8 cellular contexts compared by ENCODE assay signal in genomic region chr15:39919396-39919739, GRCh38. TPM values are rescaled to one million over a fixed set of nuclear protein-coding genes. Genes with fewer than 3 reads are reported as not detected.
A peak's percentile ranks its signal among the peaks of the same experiment; 100 is the strongest.
DNase-seq lines count a peak whose midpoint lies in the region; ATAC-seq and TF ChIP-seq lines count a peak whose summit lies in the region.

No MANE protein-coding gene starts in this region.

- H3K4me1 Mint-ChIP-seq in activated CD4-positive, alpha-beta memory T cell treated with anti-CD3 and anti-CD28 coated beads, Interleukin-2, amount 10 ng/mL, durations not matched to agents 7 days and 5 days, result peaks cover 16% of the 10 kb centered on the region

- peaks cover 7% of the 10 kb centered on the region for H3K36me3 Mint-ChIP-seq in activated CD4-positive, alpha-beta memory T cell treated with anti-CD3 and anti-CD28 coated beads, Interleukin-2, amount 10 ng/mL, durations not matched to agents 7 days and 5 days (ENCODE audit: low read depth)

- H3K36me3 ChIP-seq in HCT116 (ENCODE audit: control insufficient read depth in 1 of 2, insufficient read depth in 2 of 2, low read length in 2 of 2) (no peaks in the 10 kb centered on the region), skeletal muscle satellite cell (ENCODE audit: insufficient read depth, low read length) (peaks cover 4% of the 10 kb centered on the region)

- no peaks in the 10 kb centered on the region for H3K9me3 Mint-ChIP-seq in activated CD4-positive, alpha-beta memory T cell treated with anti-CD3 and anti-CD28 coated beads, Interleukin-2, amount 10 ng/mL, durations not matched to agents 7 days and 5 days

- no peak for DNase-seq in HCT116 (ENCODE audit: low read depth, low spot score)
- DNase-seq in activated CD4-positive, alpha-beta memory T cell treated with anti-CD3 and anti-CD28 coated beads, Interleukin-2, amount 10 ng/mL, durations not matched to agents 7 days and 5 days, result no peak

- H3K4me2 ChIP-seq in HCT116 (ENCODE audit: low read length), result peak overlapping the region; percentile 84
- peak overlapping the region; percentile 99 for H3K4me2 ChIP-seq in skeletal muscle satellite cell (ENCODE audit: low read length)

- no TSS peak for BruUV-seq in HCT116 (replicated peaks; lab: Mats Ljungman, UMichigan)

- intact Hi-C loops in HCT116 (cut with micrococcal nuclease), result no loop called here

- peak overlapping the region; percentile 41 for H3K4me3 Mint-ChIP-seq in activated CD4-positive, alpha-beta memory T cell treated with anti-CD3 and anti-CD28 coated beads, Interleukin-2, amount 10 ng/mL, durations not matched to agents 7 days and 5 days

- H3K27ac ChIP-seq in HCT116 (ENCODE audit: low read depth, low read length), result no peak overlapping the region; the same call in 1 of the 2 replicates

- POLR2A ChIA-PET in HCT116 (lab: Charles Lee), result interaction anchor here (1.4 kb wide), 1 partner anchor 14 kb away, joined by 5 read pairs; the partner anchor contains the start of gene EIF2AK4
- POLR2A ChIA-PET in activated CD4-positive, alpha-beta memory T cell treated with anti-CD3 and anti-CD28 coated beads, Interleukin-2, amount 10 ng/mL, durations not matched to agents 7 days and 5 days (lab: Charles Lee), result no interaction called here

- no peaks in the 10 kb centered on the region for H3K9me2 ChIP-seq in HCT116 (ENCODE audit: insufficient read depth)

- no peak for TF ChIP-seq POLR2A in HCT116 (IDR thresholded peaks at IDR 0.05; ENCODE audit: borderline replicate concordance, extremely low read depth, insufficient read depth, insufficient read length)

- H3K27me3 Mint-ChIP-seq in activated CD4-positive, alpha-beta memory T cell treated with anti-CD3 and anti-CD28 coated beads, Interleukin-2, amount 10 ng/mL, durations not matched to agents 7 days and 5 days, result peaks cover 40% of the 10 kb centered on the region

- no peak overlapping the region for H3K9ac ChIP-seq in HCT116 (ENCODE audit: low read length)
- peak overlapping the region; percentile 95 for H3K9ac ChIP-seq in skeletal muscle satellite cell (ENCODE audit: low read depth, low read length)

- peak overlapping the region; percentile 38 to 55; a peak in 3 of 4 replicates for H3K4me3 ChIP-seq in HCT116 (replicated peaks in 1 of 2; ENCODE audit: low read depth in 1 of 2, low read length in 2 of 2)
- H3K4me3 ChIP-seq in iPS-11a (ENCODE audit: low read depth, low read length), result peak overlapping the region; percentile 85
- peak overlapping the region; percentile 90 for H3K4me3 ChIP-seq in skeletal muscle satellite cell (ENCODE audit: low read length)

- CTCF ChIA-PET in HCT116 (lab: Charles Lee), result no interaction called here
- CTCF ChIA-PET in activated CD4-positive, alpha-beta memory T cell treated with anti-CD3 and anti-CD28 coated beads, Interleukin-2, amount 10 ng/mL, durations not matched to agents 7 days and 5 days (lab: Charles Lee), result no interaction called here

- ATAC-seq in HCT116, result no peak
- no peak for ATAC-seq in HG02798 (IDR thresholded peaks at IDR 0.05; ENCODE audit: poor library complexity, unreplicated experiment)
- ATAC-seq in HG02885 (IDR thresholded peaks at IDR 0.05; ENCODE audit: poor library complexity, unreplicated experiment), result no peak
- no peak for ATAC-seq in GM18870 (IDR thresholded peaks at IDR 0.05; ENCODE audit: unreplicated experiment)
- no peak for ATAC-seq in HG02884 (IDR thresholded peaks at IDR 0.05; ENCODE audit: unreplicated experiment)

- H3K27ac Mint-ChIP-seq in activated CD4-positive, alpha-beta memory T cell treated with anti-CD3 and anti-CD28 coated beads, Interleukin-2, amount 10 ng/mL, durations not matched to agents 7 days and 5 days, result no peak overlapping the region

- RAD21 ChIA-PET in HCT116 (lab: Charles Lee; ENCODE audit: low non-redundant PET in 1 of 2, low total read pairs in 2 of 2, uncharacterized antibody in 2 of 2, unreplicated experiment in 2 of 2), result no interaction called here

- H3K4me1 ChIP-seq in HCT116 (ENCODE audit: control insufficient read depth in 1 of 2, insufficient read depth in 2 of 2, low read length in 2 of 2) (peaks cover 6 to 23% of the 10 kb centered on the region in 2 experiments; a peak in 3 of 4 replicates), skeletal muscle satellite cell (ENCODE audit: control insufficient read depth, insufficient read depth, low read length) (peaks cover 27% of the 10 kb centered on the region)

- H3K9me3 ChIP-seq in HCT116 (ENCODE audit: control insufficient read depth in 1 of 2, insufficient read depth in 1 of 2, low read depth in 1 of 2, low read length in 2 of 2), result no peaks in the 10 kb centered on the region
- no peaks in the 10 kb centered on the region for H3K9me3 ChIP-seq in skeletal muscle satellite cell (replicated peaks; ENCODE audit: low read length)

- no peaks in the 10 kb centered on the region for H4K20me1 ChIP-seq in HCT116 (ENCODE audit: insufficient read depth)

- H2AFZ ChIP-seq in HCT116 (ENCODE audit: low read depth, low read length, poor library complexity, severe bottlenecking), result no peak overlapping the region

- no peaks in the 10 kb centered on the region for H3K27me3 ChIP-seq in HCT116 (ENCODE audit: insufficient read depth, low read length)
- H3K27me3 ChIP-seq in skeletal muscle satellite cell (ENCODE audit: control insufficient read depth, insufficient read depth, low read length), result no peaks in the 10 kb centered on the region

- no peak for TF ChIP-seq RAD21 in HCT116 (IDR thresholded peaks at IDR 0.05; ENCODE audit: low read depth)

- H3K79me2 ChIP-seq in HCT116 (ENCODE audit: insufficient read depth, low read length), result no peaks in the 10 kb centered on the region

- no peak for TF ChIP-seq CTCF in HCT116 (IDR thresholded peaks at IDR 0.05 in 2 of 3, conservative IDR thresholded peaks at IDR 0.05 in 1 of 3; ENCODE audit: borderline replicate concordance in 1 of 3, insufficient read depth in 1 of 3, low read depth in 2 of 3, low read length in 2 of 3)

TF ChIP-seq in HCT116, 20 proteins besides CTCF, POLR2A, EP300 and RAD21 (continues in another document):
- TF ChIP-seq ZBTB33 (IDR thresholded peaks at IDR 0.05; ENCODE audit: extremely low read depth, insufficient replicate concordance, low read length), result no peak
- TF ChIP-seq YY1 (IDR thresholded peaks at IDR 0.05; ENCODE audit: extremely low read depth, insufficient replicate concordance, low read depth, low read length), result no peak
- no peak for TF ChIP-seq TCF7L2 (IDR thresholded peaks at IDR 0.05; ENCODE audit: borderline replicate concordance, extremely low read depth, insufficient read depth, insufficient read length)
- no peak for TF ChIP-seq EZH2phosphoT487 (IDR thresholded peaks at IDR 0.05; ENCODE audit: borderline replicate concordance)
- TF ChIP-seq SRF (IDR thresholded peaks at IDR 0.05; ENCODE audit: low read depth), result no peak
- TF ChIP-seq CBX3 (IDR thresholded peaks at IDR 0.05; ENCODE audit: low read depth), result no peak
- TF ChIP-seq POLR2AphosphoS5 (IDR thresholded peaks at IDR 0.05; ENCODE audit: low read depth, low read length), result no peak
- TF ChIP-seq EGR1 (IDR thresholded peaks at IDR 0.05; ENCODE audit: low read depth), result no peak
- no peak for TF ChIP-seq CEBPB (IDR thresholded peaks at IDR 0.05; ENCODE audit: low read depth)
- TF ChIP-seq JUND (IDR thresholded peaks at IDR 0.05), result no peak

RNA-seq across cellular contexts. Expression of gene GPR176, which starts 0.7 kb away (rescaled TPM):
- 1.7 TPM for total RNA-seq in HCT116 (2021; ENCODE audit: unreplicated experiment)
- polyA plus RNA-seq in HCT116 (2012), result 0.51 and 0.87 TPM in 2 replicates
- under 1 TPM; 0.08 to 0.13 TPM for total RNA-seq in activated CD4-positive, alpha-beta memory T cell treated with anti-CD3 and anti-CD28 coated beads, Interleukin-2, amount 10 ng/mL, durations not matched to agents 7 days and 5 days
- 54.2 TPM in 2 replicates for total RNA-seq in skeletal muscle satellite cell (2012; rRNA removed)

RNA-seq across cellular contexts. Expression of gene EIF2AK4, which starts 14.5 kb away (rescaled TPM):
- 42.8 TPM for total RNA-seq in HCT116 (2021; ENCODE audit: unreplicated experiment)
- 20.6 and 25.4 TPM in 2 replicates for polyA plus RNA-seq in HCT116 (2012)
- 10 to 100 TPM; 18.9 to 19.3 TPM for total RNA-seq in activated CD4-positive, alpha-beta memory T cell treated with anti-CD3 and anti-CD28 coated beads, Interleukin-2, amount 10 ng/mL, durations not matched to agents 7 days and 5 days
- total RNA-seq in skeletal muscle satellite cell (2012; rRNA removed), result 53.5 and 61.6 TPM in 2 replicates
